In genomic region chr6:28976677-28977076, GRCh38 we compare ENCODE assay signal across 1 cellular context.
TF ChIP-seq lines count a peak whose summit lies in the region.

No MANE protein-coding gene starts in this region.

TF ChIP-seq in K562, 482 proteins besides CTCF, POLR2A, EP300 and RAD21 (continued from another document):
- peak; percentile 94 for TF ChIP-seq ZNF512 (tag; IDR thresholded peaks at IDR 0.05)
